In the genomic region with DNA sequence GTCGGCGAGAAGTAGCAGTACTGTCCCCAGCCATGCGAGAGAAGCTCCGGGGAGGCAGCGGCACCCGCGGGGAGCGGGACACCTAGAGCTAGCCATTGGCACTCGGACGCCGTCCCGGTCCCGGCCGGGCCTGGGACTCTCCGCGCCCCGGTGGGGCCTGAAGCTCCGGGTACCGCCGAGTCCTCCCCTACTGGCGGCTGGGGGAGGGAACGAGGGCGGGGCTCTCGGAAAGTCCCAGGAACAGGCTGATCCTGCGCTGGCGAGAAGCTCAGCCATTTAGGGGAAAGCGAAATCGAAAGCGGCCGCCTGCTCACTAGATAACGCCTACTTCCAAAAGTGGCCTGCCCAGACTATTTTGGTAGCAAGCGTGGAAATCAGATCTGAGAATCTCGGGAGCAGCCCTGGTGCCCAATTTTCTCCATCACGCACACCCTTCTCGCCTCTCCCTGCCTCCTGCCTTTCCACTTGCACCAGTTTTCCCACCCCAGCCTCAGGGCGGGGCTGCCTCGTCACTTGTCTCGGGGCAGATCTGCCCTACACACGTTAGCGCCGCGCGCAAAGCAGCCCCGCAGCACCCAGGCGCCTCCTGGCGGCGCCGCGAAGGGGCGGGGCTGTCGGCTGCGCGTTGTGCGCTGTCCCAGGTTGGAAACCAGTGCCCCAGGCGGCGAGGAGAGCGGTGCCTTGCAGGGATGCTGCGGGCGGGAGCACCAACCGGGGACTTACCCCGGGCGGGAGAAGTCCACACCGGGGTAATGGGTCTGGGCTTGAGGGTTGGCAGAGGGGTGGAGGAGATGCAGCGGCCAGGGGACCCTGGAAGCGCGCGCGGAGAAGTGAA, we compare ENCODE assay signal across 8 cellular contexts. TPM values are rescaled to one million over a fixed set of nuclear protein-coding genes. Genes with fewer than 3 reads are reported as not detected.
DNase-seq lines count a peak whose midpoint lies in the region; ATAC-seq and TF ChIP-seq lines count a peak whose summit lies in the region.

Gene PSMB9, plus strand, starts transcription at position 652 of the 835 bp plus-strand sequence. Its CDS starts 38 bp downstream, at position 690.
Gene TAP1, minus strand, starts transcription at position 164 of the 835 bp plus-strand sequence. Its CDS starts 68 bp downstream, at position 96.

- whole genome bisulfite sequencing in liver: under 1% methylated on average over 68 of the region's 68 CpGs

- peaks cover 3 to 35% (median 29%) of the 10 kb centered on the region in 4 donors for H3K36me3 ChIP-seq in liver (ENCODE audit: control insufficient read depth in 4 of 4, insufficient read depth in 3 of 4, low read depth in 1 of 4, low read length in 3 of 4)

- TF ChIP-seq RAD21 in liver (IDR thresholded peaks at IDR 0.05): peak; percentile 80 to 84

- H3K9me3 ChIP-seq in liver (ENCODE audit: control insufficient read depth in 4 of 4, low read length in 3 of 4): no peaks in the 10 kb centered on the region

- peak within 1 kb of the TSS; percentile 81 to 91 (median 88) for H3K4me3 ChIP-seq in liver (ENCODE audit: low read depth in 1 of 3, low read length in 3 of 3)

- intact Hi-C loops in dendritic cell treated with granulocyte-macrophage colony-stimulating factor and Interleukin-4, amounts not matched to agents 40 ng/mL and 50 ng/mL, for 4 days (cut with micrococcal nuclease): loop anchor here (1.0 to 2.0 kb wide), 2 partner anchors 9 to 15 kb away; partner anchors contain the start of genes PSMB8 and TAP2

- peaks cover 90% of the 10 kb centered on the region for H3K36me3 Mint-ChIP-seq in dendritic cell treated with granulocyte-macrophage colony-stimulating factor and Interleukin-4, amounts not matched to agents 40 ng/mL and 50 ng/mL, for 4 days (ENCODE audit: low read depth)

- H3K4me1 Mint-ChIP-seq in dendritic cell treated with granulocyte-macrophage colony-stimulating factor and Interleukin-4, amounts not matched to agents 40 ng/mL and 50 ng/mL, for 4 days (ENCODE audit: low read depth): peaks cover 70% of the 10 kb centered on the region

- peak; percentile 93 for TF ChIP-seq POLR2A in GM19193 (IDR thresholded peaks at IDR 0.05; ENCODE audit: extremely low read depth, insufficient read depth, insufficient read length)

- peak within 1 kb of the TSS; percentile 95 for H3K4me3 Mint-ChIP-seq in dendritic cell treated with granulocyte-macrophage colony-stimulating factor and Interleukin-4, amounts not matched to agents 40 ng/mL and 50 ng/mL, for 4 days

- peak; percentile 83 for ATAC-seq in HG03432 (IDR thresholded peaks at IDR 0.05; ENCODE audit: unreplicated experiment)

- H3K9me3 Mint-ChIP-seq in dendritic cell treated with granulocyte-macrophage colony-stimulating factor and Interleukin-4, amounts not matched to agents 40 ng/mL and 50 ng/mL, for 4 days: no peaks in the 10 kb centered on the region

- no peaks in the 10 kb centered on the region for H3K27me3 ChIP-seq in liver (ENCODE audit: control insufficient read depth in 4 of 4, insufficient read depth in 4 of 4, low read length in 3 of 4)

- DNase-seq in C1 segment of cervical spinal cord (lab: John Stamatoyannopoulos, UW) (peak; percentile 81 to 99 (median 96)), NCI-H748 (lab: John Stamatoyannopoulos, UW; ENCODE audit: unreplicated experiment) (peak; percentile 93)
- peak; percentile 98 to 99 for DNase-seq in activated CD4-positive, alpha-beta T cell treated with anti-CD3 and anti-CD28 coated beads, Interleukin-2, amount 50 U/mL, for 4 hours
- peak; percentile 98 for DNase-seq in stimulated activated CD4-positive, alpha-beta T cell treated with anti-CD3 and anti-CD28 coated beads, Interleukin-4, amount 100 ng/mL, for 1 hour

- H3K9ac ChIP-seq in liver (ENCODE audit: low read depth in 1 of 2, low read length in 2 of 2): peak within 1 kb of the TSS; percentile 86 to 95

- no peaks in the 10 kb centered on the region for H3K27me3 Mint-ChIP-seq in dendritic cell treated with granulocyte-macrophage colony-stimulating factor and Interleukin-4, amounts not matched to agents 40 ng/mL and 50 ng/mL, for 4 days

- H3K27ac ChIP-seq in liver (ENCODE audit: low read depth in 1 of 2, low read length in 2 of 2): peak within 1 kb of the TSS; percentile 98 to 100

- peak; percentile 79 for TF ChIP-seq CTCF in liver (IDR thresholded peaks at IDR 0.05; ENCODE audit: low read depth, low read length, missing input control)

- H3K4me1 ChIP-seq in liver (ENCODE audit: control insufficient read depth in 4 of 4, insufficient read depth in 4 of 4, low read length in 3 of 4): peaks cover 6 to 21% (median 14%) of the 10 kb centered on the region in 4 donors

- H3K27ac Mint-ChIP-seq in dendritic cell treated with granulocyte-macrophage colony-stimulating factor and Interleukin-4, amounts not matched to agents 40 ng/mL and 50 ng/mL, for 4 days: peak within 1 kb of the TSS; percentile 93

TF ChIP-seq in liver, 16 proteins besides CTCF, POLR2A, EP300 and RAD21:
- peak in 1 of 2 donors; percentile 47 for TF ChIP-seq GABPA (IDR thresholded peaks at IDR 0.05 in 1 of 2, conservative IDR thresholded peaks at IDR 0.05 in 1 of 2)
- TF ChIP-seq, protein P1, sequence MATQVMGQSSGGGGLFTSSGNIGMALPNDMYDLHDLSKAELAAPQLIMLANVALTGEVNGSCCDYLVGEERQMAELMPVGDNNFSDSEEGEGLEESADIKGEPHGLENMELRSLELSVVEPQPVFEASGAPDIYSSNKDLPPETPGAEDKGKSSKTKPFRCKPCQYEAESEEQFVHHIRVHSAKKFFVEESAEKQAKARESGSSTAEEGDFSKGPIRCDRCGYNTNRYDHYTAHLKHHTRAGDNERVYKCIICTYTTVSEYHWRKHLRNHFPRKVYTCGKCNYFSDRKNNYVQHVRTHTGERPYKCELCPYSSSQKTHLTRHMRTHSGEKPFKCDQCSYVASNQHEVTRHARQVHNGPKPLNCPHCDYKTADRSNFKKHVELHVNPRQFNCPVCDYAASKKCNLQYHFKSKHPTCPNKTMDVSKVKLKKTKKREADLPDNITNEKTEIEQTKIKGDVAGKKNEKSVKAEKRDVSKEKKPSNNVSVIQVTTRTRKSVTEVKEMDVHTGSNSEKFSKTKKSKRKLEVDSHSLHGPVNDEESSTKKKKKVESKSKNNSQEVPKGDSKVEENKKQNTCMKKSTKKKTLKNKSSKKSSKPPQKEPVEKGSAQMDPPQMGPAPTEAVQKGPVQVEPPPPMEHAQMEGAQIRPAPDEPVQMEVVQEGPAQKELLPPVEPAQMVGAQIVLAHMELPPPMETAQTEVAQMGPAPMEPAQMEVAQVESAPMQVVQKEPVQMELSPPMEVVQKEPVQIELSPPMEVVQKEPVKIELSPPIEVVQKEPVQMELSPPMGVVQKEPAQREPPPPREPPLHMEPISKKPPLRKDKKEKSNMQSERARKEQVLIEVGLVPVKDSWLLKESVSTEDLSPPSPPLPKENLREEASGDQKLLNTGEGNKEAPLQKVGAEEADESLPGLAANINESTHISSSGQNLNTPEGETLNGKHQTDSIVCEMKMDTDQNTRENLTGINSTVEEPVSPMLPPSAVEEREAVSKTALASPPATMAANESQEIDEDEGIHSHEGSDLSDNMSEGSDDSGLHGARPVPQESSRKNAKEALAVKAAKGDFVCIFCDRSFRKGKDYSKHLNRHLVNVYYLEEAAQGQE (IDR thresholded peaks at IDR 0.05): peak; percentile 71
- TF ChIP-seq NR2F2 (IDR thresholded peaks at IDR 0.05): no peak
- TF ChIP-seq RXRA (IDR thresholded peaks at IDR 0.05): no peak
- peak in 1 of 2 donors; percentile 4 for TF ChIP-seq HNF4A (conservative IDR thresholded peaks at IDR 0.05)
- peak; percentile 94 for TF ChIP-seq YY1 (IDR thresholded peaks at IDR 0.05)
- no peak for TF ChIP-seq EGR1 (IDR thresholded peaks at IDR 0.05; ENCODE audit: low read depth in 2 of 2)
- TF ChIP-seq, protein P2, sequence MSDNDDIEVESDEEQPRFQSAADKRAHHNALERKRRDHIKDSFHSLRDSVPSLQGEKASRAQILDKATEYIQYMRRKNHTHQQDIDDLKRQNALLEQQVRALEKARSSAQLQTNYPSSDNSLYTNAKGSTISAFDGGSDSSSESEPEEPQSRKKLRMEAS (IDR thresholded peaks at IDR 0.05): no peak
- no peak for TF ChIP-seq FOXA2 (IDR thresholded peaks at IDR 0.05)
- TF ChIP-seq FOXA1 (IDR thresholded peaks at IDR 0.05): no peak
- no peak for TF ChIP-seq ATF3 (IDR thresholded peaks at IDR 0.05)
- TF ChIP-seq TAF1 (conservative IDR thresholded peaks at IDR 0.05): peak; percentile 73
- no peak for TF ChIP-seq HNF4G (IDR thresholded peaks at IDR 0.05)
- TF ChIP-seq, protein P3, sequence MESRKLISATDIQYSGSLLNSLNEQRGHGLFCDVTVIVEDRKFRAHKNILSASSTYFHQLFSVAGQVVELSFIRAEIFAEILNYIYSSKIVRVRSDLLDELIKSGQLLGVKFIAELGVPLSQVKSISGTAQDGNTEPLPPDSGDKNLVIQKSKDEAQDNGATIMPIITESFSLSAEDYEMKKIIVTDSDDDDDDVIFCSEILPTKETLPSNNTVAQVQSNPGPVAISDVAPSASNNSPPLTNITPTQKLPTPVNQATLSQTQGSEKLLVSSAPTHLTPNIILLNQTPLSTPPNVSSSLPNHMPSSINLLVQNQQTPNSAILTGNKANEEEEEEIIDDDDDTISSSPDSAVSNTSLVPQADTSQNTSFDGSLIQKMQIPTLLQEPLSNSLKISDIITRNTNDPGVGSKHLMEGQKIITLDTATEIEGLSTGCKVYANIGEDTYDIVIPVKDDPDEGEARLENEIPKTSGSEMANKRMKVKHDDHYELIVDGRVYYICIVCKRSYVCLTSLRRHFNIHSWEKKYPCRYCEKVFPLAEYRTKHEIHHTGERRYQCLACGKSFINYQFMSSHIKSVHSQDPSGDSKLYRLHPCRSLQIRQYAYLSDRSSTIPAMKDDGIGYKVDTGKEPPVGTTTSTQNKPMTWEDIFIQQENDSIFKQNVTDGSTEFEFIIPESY (IDR thresholded peaks at IDR 0.05): no peak
- peak; percentile 67 for TF ChIP-seq SP1 (IDR thresholded peaks at IDR 0.05)
- TF ChIP-seq JUND (IDR thresholded peaks at IDR 0.05): peak in 1 of 2 donors; percentile 13

RNA-seq across cellular contexts. Expression of gene PSMB9, which starts in this region (rescaled TPM):
- 10 to 100 TPM; 11.7 to 13.4 TPM for total RNA-seq in liver
- 10 to 100 TPM; 27.1 to 31.6 TPM for polyA plus RNA-seq in liver

RNA-seq across cellular contexts. Expression of gene TAP1, which starts in this region (rescaled TPM):
- total RNA-seq in liver: 10 to 100 TPM in 1 of 2 donors, 1 to 10 TPM in 1; 9.8 to 18.2 TPM
- polyA plus RNA-seq in liver: 10 to 100 TPM; 10.3 to 14.3 TPM

Comparison
In these comparisons a context has a peak if more than half of its experiments do, and no peak if none do; other contexts are left out.
1. Peak in every context shown above with its lines: DNase-seq, ATAC-seq, H3K4me3 ChIP-seq and H3K27ac ChIP-seq.